In genomic region chr6:36113701-36114100, GRCh38 we compare ENCODE assay signal across 1 cellular context.
TF ChIP-seq lines count a peak whose summit lies in the region.

No MANE protein-coding gene starts in this region.

TF ChIP-seq in GM23338, 12 proteins besides CTCF, POLR2A, EP300 and RAD21 (continued from another document):
- TF ChIP-seq REST (IDR thresholded peaks at IDR 0.05; ENCODE audit: unreplicated experiment) = no peak
- TF ChIP-seq EZH2 (IDR thresholded peaks at IDR 0.05; ENCODE audit: low read depth, unreplicated experiment) = no peak
- TF ChIP-seq CREB1 (CRISPR knock-in tag; IDR thresholded peaks at IDR 0.05; ENCODE audit: low read depth) = no peak
- no peak for TF ChIP-seq EZH2phosphoT487 (IDR thresholded peaks at IDR 0.05; ENCODE audit: unreplicated experiment)
- TF ChIP-seq JUNB (IDR thresholded peaks at IDR 0.05; ENCODE audit: unreplicated experiment) = no peak
- no peak for TF ChIP-seq STAT1 (IDR thresholded peaks at IDR 0.05; ENCODE audit: unreplicated experiment)
- no peak for TF ChIP-seq ETS1 (IDR thresholded peaks at IDR 0.05)
- TF ChIP-seq ZNF114 (CRISPR knock-in tag; IDR thresholded peaks at IDR 0.05) = no peak
- no peak for TF ChIP-seq POLR2AphosphoS5 (IDR thresholded peaks at IDR 0.05; ENCODE audit: low read depth)
